Comparison of ENCODE assay signal across 1 cellular context in the genomic region with DNA sequence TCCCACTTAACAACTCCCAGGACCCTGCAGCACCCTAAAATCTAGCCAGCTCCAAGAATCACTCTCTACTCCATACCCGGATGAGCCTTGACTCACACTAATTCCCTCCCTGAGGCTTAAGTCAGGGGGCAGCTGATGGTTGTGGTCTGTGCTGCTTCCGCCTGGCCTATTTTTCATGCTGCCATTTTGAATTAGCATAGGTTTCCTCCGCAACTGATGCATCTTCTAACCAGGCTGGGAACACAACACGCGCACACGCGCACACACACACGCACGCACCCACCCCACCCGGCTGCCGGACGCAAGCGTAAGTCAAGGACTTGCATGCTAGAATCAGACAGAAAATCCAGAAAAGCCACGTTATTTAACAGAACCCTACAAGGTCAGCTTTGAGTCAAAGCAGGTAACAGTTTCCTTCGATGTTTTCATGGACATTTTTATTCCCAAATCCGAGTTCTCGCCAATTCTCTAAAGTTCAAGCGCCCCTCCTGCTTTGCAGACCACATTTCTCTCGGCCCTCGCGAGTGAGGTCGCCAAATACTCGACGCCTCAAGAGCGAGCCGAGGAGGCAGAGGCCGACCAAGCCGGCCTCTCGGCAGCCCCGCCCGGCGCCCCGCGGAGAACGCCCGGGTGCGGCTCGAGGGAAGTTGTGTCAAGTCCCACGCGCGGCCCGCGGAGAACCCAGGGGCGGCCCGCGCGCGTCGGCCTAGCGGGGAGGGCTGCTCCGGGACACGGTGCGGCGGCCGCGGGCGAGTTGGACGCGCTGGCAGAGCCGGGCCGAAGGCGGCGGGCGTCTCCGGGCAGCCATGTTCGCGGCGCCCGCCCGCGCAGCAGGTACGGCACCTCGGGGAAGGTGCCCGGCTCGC.
A peak's percentile ranks its signal among the peaks of the same experiment; 100 is the strongest.
TF ChIP-seq lines count a peak whose summit lies in the region.

No MANE protein-coding gene starts in this region.

TF ChIP-seq in HepG2, 621 proteins besides CTCF, POLR2A, EP300 and RAD21 (continued from another document and continues in another):
- TF ChIP-seq, protein P1, sequence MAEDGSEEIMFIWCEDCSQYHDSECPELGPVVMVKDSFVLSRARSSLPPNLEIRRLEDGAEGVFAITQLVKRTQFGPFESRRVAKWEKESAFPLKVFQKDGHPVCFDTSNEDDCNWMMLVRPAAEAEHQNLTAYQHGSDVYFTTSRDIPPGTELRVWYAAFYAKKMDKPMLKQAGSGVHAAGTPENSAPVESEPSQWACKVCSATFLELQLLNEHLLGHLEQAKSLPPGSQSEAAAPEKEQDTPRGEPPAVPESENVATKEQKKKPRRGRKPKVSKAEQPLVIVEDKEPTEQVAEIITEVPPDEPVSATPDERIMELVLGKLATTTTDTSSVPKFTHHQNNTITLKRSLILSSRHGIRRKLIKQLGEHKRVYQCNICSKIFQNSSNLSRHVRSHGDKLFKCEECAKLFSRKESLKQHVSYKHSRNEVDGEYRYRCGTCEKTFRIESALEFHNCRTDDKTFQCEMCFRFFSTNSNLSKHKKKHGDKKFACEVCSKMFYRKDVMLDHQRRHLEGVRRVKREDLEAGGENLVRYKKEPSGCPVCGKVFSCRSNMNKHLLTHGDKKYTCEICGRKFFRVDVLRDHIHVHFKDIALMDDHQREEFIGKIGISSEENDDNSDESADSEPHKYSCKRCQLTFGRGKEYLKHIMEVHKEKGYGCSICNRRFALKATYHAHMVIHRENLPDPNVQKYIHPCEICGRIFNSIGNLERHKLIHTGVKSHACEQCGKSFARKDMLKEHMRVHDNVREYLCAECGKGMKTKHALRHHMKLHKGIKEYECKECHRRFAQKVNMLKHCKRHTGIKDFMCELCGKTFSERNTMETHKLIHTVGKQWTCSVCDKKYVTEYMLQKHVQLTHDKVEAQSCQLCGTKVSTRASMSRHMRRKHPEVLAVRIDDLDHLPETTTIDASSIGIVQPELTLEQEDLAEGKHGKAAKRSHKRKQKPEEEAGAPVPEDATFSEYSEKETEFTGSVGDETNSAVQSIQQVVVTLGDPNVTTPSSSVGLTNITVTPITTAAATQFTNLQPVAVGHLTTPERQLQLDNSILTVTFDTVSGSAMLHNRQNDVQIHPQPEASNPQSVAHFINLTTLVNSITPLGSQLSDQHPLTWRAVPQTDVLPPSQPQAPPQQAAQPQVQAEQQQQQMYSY (CRISPR knock-in tag; IDR thresholded peaks at IDR 0.05): 0 out of 2 replicates have a peak, but pooled peaks have one; percentile 27
- TF ChIP-seq ZNF207 (IDR thresholded peaks at IDR 0.05; ENCODE audit: borderline replicate concordance) (no peak), ZSCAN12 (CRISPR knock-in tag; IDR thresholded peaks at IDR 0.05) (0 out of 2 replicates have a peak, but pooled peaks have one; percentile 23), NONO (IDR thresholded peaks at IDR 0.05) (no peak), NONO (CRISPR knock-in tag; conservative IDR thresholded peaks at IDR 0.05) (0 out of 2 replicates have a peak, but pooled peaks have one; percentile 22), ZNF33B (CRISPR knock-in tag; IDR thresholded peaks at IDR 0.05) (no peak), SMARCE1 (IDR thresholded peaks at IDR 0.05; ENCODE audit: borderline replicate concordance) (no peak), KDM5B (CRISPR knock-in tag; IDR thresholded peaks at IDR 0.05; ENCODE audit: borderline replicate concordance) (no peak; the same call in 1 of the 2 replicates), KDM5A (IDR thresholded peaks at IDR 0.05; ENCODE audit: borderline replicate concordance, low read length) (peak; percentile 29; the same call in 1 of the 2 replicates), ZKSCAN8 (CRISPR knock-in tag; IDR thresholded peaks at IDR 0.05; ENCODE audit: borderline replicate concordance) (no peak), RELA (CRISPR knock-in tag; IDR thresholded peaks at IDR 0.05) (no peak), PCBP1 (IDR thresholded peaks at IDR 0.05; ENCODE audit: borderline replicate concordance, low read depth, low read length) (no peak), SYNCRIP (IDR thresholded peaks at IDR 0.05; ENCODE audit: insufficient read depth, low read depth, low read length) (no peak)
- TF ChIP-seq, protein P2, sequence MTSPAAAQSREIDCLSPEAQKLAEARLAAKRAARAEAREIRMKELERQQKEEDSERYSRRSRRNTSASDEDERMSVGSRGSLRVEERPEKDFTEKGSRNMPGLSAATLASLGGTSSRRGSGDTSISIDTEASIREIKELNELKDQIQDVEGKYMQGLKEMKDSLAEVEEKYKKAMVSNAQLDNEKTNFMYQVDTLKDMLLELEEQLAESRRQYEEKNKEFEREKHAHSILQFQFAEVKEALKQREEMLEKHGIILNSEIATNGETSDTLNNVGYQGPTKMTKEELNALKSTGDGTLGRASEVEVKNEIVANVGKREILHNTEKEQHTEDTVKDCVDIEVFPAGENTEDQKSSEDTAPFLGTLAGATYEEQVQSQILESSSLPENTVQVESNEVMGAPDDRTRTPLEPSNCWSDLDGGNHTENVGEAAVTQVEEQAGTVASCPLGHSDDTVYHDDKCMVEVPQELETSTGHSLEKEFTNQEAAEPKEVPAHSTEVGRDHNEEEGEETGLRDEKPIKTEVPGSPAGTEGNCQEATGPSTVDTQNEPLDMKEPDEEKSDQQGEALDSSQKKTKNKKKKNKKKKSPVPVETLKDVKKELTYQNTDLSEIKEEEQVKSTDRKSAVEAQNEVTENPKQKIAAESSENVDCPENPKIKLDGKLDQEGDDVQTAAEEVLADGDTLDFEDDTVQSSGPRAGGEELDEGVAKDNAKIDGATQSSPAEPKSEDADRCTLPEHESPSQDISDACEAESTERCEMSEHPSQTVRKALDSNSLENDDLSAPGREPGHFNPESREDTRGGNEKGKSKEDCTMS (CRISPR knock-in tag; conservative IDR thresholded peaks at IDR 0.05): no peak
- TF ChIP-seq, protein P3, sequence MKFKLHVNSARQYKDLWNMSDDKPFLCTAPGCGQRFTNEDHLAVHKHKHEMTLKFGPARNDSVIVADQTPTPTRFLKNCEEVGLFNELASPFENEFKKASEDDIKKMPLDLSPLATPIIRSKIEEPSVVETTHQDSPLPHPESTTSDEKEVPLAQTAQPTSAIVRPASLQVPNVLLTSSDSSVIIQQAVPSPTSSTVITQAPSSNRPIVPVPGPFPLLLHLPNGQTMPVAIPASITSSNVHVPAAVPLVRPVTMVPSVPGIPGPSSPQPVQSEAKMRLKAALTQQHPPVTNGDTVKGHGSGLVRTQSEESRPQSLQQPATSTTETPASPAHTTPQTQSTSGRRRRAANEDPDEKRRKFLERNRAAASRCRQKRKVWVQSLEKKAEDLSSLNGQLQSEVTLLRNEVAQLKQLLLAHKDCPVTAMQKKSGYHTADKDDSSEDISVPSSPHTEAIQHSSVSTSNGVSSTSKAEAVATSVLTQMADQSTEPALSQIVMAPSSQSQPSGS (CRISPR knock-in tag; IDR thresholded peaks at IDR 0.05): no peak
- TF ChIP-seq, protein P4, sequence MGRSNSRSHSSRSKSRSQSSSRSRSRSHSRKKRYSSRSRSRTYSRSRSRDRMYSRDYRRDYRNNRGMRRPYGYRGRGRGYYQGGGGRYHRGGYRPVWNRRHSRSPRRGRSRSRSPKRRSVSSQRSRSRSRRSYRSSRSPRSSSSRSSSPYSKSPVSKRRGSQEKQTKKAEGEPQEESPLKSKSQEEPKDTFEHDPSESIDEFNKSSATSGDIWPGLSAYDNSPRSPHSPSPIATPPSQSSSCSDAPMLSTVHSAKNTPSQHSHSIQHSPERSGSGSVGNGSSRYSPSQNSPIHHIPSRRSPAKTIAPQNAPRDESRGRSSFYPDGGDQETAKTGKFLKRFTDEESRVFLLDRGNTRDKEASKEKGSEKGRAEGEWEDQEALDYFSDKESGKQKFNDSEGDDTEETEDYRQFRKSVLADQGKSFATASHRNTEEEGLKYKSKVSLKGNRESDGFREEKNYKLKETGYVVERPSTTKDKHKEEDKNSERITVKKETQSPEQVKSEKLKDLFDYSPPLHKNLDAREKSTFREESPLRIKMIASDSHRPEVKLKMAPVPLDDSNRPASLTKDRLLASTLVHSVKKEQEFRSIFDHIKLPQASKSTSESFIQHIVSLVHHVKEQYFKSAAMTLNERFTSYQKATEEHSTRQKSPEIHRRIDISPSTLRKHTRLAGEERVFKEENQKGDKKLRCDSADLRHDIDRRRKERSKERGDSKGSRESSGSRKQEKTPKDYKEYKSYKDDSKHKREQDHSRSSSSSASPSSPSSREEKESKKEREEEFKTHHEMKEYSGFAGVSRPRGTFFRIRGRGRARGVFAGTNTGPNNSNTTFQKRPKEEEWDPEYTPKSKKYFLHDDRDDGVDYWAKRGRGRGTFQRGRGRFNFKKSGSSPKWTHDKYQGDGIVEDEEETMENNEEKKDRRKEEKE (IDR thresholded peaks at IDR 0.05): no peak
- TF ChIP-seq, protein P5, sequence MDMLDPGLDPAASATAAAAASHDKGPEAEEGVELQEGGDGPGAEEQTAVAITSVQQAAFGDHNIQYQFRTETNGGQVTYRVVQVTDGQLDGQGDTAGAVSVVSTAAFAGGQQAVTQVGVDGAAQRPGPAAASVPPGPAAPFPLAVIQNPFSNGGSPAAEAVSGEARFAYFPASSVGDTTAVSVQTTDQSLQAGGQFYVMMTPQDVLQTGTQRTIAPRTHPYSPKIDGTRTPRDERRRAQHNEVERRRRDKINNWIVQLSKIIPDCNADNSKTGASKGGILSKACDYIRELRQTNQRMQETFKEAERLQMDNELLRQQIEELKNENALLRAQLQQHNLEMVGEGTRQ (IDR thresholded peaks at IDR 0.05; ENCODE audit: low read depth, low read length): no peak
- TF ChIP-seq, protein P5 (CRISPR knock-in tag; IDR thresholded peaks at IDR 0.05; ENCODE audit: borderline replicate concordance): no peak
- TF ChIP-seq, protein P6, sequence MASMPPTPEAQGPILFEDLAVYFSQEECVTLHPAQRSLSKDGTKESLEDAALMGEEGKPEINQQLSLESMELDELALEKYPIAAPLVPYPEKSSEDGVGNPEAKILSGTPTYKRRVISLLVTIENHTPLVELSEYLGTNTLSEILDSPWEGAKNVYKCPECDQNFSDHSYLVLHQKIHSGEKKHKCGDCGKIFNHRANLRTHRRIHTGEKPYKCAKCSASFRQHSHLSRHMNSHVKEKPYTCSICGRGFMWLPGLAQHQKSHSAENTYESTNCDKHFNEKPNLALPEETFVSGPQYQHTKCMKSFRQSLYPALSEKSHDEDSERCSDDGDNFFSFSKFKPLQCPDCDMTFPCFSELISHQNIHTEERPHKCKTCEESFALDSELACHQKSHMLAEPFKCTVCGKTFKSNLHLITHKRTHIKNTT (CRISPR knock-in tag; IDR thresholded peaks at IDR 0.05): no peak
- TF ChIP-seq, protein P7, sequence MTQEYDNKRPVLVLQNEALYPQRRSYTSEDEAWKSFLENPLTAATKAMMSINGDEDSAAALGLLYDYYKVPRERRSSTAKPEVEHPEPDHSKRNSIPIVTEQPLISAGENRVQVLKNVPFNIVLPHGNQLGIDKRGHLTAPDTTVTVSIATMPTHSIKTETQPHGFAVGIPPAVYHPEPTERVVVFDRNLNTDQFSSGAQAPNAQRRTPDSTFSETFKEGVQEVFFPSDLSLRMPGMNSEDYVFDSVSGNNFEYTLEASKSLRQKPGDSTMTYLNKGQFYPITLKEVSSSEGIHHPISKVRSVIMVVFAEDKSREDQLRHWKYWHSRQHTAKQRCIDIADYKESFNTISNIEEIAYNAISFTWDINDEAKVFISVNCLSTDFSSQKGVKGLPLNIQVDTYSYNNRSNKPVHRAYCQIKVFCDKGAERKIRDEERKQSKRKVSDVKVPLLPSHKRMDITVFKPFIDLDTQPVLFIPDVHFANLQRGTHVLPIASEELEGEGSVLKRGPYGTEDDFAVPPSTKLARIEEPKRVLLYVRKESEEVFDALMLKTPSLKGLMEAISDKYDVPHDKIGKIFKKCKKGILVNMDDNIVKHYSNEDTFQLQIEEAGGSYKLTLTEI (CRISPR knock-in tag; conservative IDR thresholded peaks at IDR 0.05): no peak
- TF ChIP-seq, protein P8, sequence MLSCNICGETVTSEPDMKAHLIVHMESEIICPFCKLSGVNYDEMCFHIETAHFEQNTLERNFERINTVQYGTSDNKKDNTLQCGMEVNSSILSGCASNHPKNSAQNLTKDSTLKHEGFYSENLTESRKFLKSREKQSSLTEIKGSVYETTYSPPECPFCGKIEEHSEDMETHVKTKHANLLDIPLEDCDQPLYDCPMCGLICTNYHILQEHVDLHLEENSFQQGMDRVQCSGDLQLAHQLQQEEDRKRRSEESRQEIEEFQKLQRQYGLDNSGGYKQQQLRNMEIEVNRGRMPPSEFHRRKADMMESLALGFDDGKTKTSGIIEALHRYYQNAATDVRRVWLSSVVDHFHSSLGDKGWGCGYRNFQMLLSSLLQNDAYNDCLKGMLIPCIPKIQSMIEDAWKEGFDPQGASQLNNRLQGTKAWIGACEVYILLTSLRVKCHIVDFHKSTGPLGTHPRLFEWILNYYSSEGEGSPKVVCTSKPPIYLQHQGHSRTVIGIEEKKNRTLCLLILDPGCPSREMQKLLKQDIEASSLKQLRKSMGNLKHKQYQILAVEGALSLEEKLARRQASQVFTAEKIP (CRISPR knock-in tag; IDR thresholded peaks at IDR 0.05; ENCODE audit: borderline replicate concordance): no peak
- TF ChIP-seq, protein P9, sequence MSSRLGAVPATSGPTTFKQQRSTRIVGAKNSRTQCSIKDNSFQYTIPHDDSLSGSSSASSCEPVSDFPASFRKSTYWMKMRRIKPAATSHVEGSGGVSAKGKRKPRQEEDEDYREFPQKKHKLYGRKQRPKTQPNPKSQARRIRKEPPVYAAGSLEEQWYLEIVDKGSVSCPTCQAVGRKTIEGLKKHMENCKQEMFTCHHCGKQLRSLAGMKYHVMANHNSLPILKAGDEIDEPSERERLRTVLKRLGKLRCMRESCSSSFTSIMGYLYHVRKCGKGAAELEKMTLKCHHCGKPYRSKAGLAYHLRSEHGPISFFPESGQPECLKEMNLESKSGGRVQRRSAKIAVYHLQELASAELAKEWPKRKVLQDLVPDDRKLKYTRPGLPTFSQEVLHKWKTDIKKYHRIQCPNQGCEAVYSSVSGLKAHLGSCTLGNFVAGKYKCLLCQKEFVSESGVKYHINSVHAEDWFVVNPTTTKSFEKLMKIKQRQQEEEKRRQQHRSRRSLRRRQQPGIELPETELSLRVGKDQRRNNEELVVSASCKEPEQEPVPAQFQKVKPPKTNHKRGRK (CRISPR knock-in tag; IDR thresholded peaks at IDR 0.05): no peak
- TF ChIP-seq, protein P10, sequence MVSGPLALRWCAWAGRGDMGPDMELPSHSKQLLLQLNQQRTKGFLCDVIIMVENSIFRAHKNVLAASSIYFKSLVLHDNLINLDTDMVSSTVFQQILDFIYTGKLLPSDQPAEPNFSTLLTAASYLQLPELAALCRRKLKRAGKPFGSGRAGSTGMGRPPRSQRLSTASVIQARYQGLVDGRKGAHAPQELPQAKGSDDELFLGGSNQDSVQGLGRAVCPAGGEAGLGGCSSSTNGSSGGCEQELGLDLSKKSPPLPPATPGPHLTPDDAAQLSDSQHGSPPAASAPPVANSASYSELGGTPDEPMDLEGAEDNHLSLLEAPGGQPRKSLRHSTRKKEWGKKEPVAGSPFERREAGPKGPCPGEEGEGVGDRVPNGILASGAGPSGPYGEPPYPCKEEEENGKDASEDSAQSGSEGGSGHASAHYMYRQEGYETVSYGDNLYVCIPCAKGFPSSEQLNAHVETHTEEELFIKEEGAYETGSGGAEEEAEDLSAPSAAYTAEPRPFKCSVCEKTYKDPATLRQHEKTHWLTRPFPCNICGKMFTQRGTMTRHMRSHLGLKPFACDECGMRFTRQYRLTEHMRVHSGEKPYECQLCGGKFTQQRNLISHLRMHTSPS (CRISPR knock-in tag; IDR thresholded peaks at IDR 0.05; ENCODE audit: low read depth): no peak
